ENCODE assay signal across 24 cellular contexts in the genomic region with DNA sequence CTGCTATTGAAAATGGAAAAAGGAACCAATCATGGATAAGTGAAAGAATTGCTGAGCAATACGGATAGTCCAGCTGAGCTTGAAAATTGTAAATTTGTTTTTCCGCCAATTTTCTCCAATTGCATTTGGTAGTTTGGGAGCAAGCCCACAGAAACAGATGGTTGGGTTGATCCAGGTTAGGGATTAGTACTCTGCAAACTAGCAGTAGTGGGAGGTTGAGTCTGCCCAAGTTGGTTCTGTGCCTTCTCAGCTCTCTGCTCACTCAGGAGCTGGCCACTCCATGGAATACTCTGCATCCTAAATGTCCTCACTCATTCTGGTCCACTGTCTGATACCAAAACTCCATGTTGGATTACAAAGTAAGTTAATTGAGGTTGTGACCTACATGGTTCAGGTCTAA.
"Had no signal": no experiment of that assay in that cellular context is flagged by ENCODE, and none has a peak within 500 bp of the region (broad histone marks: within the 10 kb centered on the region; RNA-seq: fewer than 3 reads in every experiment).

No MANE protein-coding gene starts in this region.

- H3K27me3 ChIP-seq: ovary, right atrium auricular region, stomach, testis, thyroid gland, uterus had no signal

- H3K4me1 Mint-ChIP-seq: natural killer cell had no signal

- H3K27me3 Mint-ChIP-seq: type B pancreatic cell had no signal

- H3K27ac Mint-ChIP-seq: natural killer cell; nephron progenitor cell; progenitor cell of endocrine pancreas; stimulated activated naive B cell treated with anti-CD40 and anti-IgM and Interleukin-4, amounts not matched to agents 10 μg/mL and 1 μg/mL and 100 μg/mL, for 72 hours; type B pancreatic cell had no signal

- H3K9me3 ChIP-seq: left ventricle myocardium inferior, ovary, right atrium auricular region, stomach, testis, thyroid gland, uterus had no signal

- DNase-seq: islet precursor cell; left ventricle myocardium inferior; mesendoderm; naive B cell; natural killer cell; nephron progenitor cell; ovary; stimulated activated CD4-positive, alpha-beta T cell treated with anti-CD3 and anti-CD28 coated beads, Interleukin-12 subunit alpha, Interleukin-12 subunit beta, amount 100 ng/mL, for 4 hours; stimulated activated CD4-positive, alpha-beta T cell treated with anti-CD3 and anti-CD28 coated beads, Interleukin-15, amount 100 ng/mL, for 24 hours; stimulated activated CD4-positive, alpha-beta T cell treated with anti-CD3 and anti-CD28 coated beads, Interleukin-2, amount 100 ng/mL, for 24 hours; stimulated activated CD4-positive, alpha-beta T cell treated with anti-CD3 and anti-CD28 coated beads, Interleukin-4, amount 100 ng/mL, for 1 hour; stimulated activated naive B cell treated with anti-CD40 and anti-IgM and Interleukin-4, amounts not matched to agents 10 μg/mL and 1 μg/mL and 100 μg/mL, for 72 hours; stimulated activated naive CD8-positive, alpha-beta T cell treated with anti-CD3 and anti-CD28 coated beads, Interleukin-15, Interleukin-2, amounts not matched to agents 100 U/mL and 50 U/mL, for 24 hours; stomach; testis; thyroid gland; uterus had no signal

- H3K27ac ChIP-seq: left ventricle myocardium inferior, ovary, right atrium auricular region, skin epidermis, stomach, testis, thyroid gland, uterus had no signal

- H3K36me3 ChIP-seq: left ventricle myocardium inferior, ovary, right atrium auricular region, stomach, thyroid gland, uterus had no signal

- H3K36me3 Mint-ChIP-seq: natural killer cell had no signal

- H3K4me1 ChIP-seq: stomach, testis, thyroid gland, uterus had no signal

- H3K4me3 Mint-ChIP-seq: mesothelial cell of epicardium; naive B cell; natural killer cell; nephron progenitor cell; stimulated activated naive B cell treated with anti-CD40 and anti-IgM and Interleukin-4, amounts not matched to agents 10 μg/mL and 1 μg/mL and 100 μg/mL, for 72 hours; type B pancreatic cell had no signal

- H3K4me3 ChIP-seq: left ventricle myocardium inferior, lung, ovary, right atrium auricular region, skin epidermis, stomach, testis, thyroid gland, uterus had no signal

- ATAC-seq: natural killer cell; sciatic nerve; stimulated activated naive B cell treated with anti-CD40 and anti-IgM and Interleukin-4, amounts not matched to agents 10 μg/mL and 1 μg/mL and 100 μg/mL, for 72 hours; stimulated activated naive CD8-positive, alpha-beta T cell treated with anti-CD3 and anti-CD28 coated beads, Interleukin-15, Interleukin-2, amounts not matched to agents 100 U/mL and 50 U/mL, for 24 hours had no signal

- H3K9me3 Mint-ChIP-seq: natural killer cell, type B pancreatic cell had no signal
